ENCODE assay signal across 15 cellular contexts in genomic region chr1:235056937-235057336, GRCh38.
DNase-seq lines count a peak whose midpoint lies in the region; ATAC-seq and TF ChIP-seq lines count a peak whose summit lies in the region.
"Had no signal": no experiment of that assay in that cellular context is flagged by ENCODE, and none has a peak within 500 bp of the region (broad histone marks: within the 10 kb centered on the region; RNA-seq: fewer than 3 reads in every experiment).

No MANE protein-coding gene starts in this region.

- TF ChIP-seq CTCF in PC-3 (conservative IDR thresholded peaks at IDR 0.05; ENCODE audit: low read depth, low read length) (0 out of 2 replicates have a peak, but pooled peaks have one; percentile 31), suprapubic skin (IDR thresholded peaks at IDR 0.05) (peak; percentile 37 to 39)

- peaks cover 3% of the 10 kb centered on the region for H3F3A ChIP-seq in PC-3 (ENCODE audit: low read length, unreplicated experiment)

- no peak overlapping the region for H2AFZ ChIP-seq in PC-3 (ENCODE audit: low read length)

- ATAC-seq in PC-3: no peak
- ATAC-seq in T-helper 17 cell: no peak
- no peak for ATAC-seq in GM18498 (IDR thresholded peaks at IDR 0.05; ENCODE audit: unreplicated experiment)

- no peaks in the 10 kb centered on the region for H3K36me3 Mint-ChIP-seq in T-helper 17 cell (ENCODE audit: low read depth)

- H3K4me1 Mint-ChIP-seq in T-helper 17 cell: peaks cover 4% of the 10 kb centered on the region

- no peaks in the 10 kb centered on the region for H3K9me2 ChIP-seq in PC-3 (replicated peaks; ENCODE audit: low read length)

- H3K4me3 ChIP-seq in PC-3 (ENCODE audit: low read length) (no peak overlapping the region), suprapubic skin (no peak overlapping the region)
- H3K4me3 ChIP-seq: coronary artery, heart right ventricle had no signal

- H4K20me1 ChIP-seq in PC-3 (ENCODE audit: low read length): no peaks in the 10 kb centered on the region

- H3K4me2 ChIP-seq in PC-3 (ENCODE audit: low read length): no peak overlapping the region

- peaks cover 18% of the 10 kb centered on the region for H3K4me1 ChIP-seq in PC-3 (ENCODE audit: insufficient read depth, low read length)
- peaks cover 31% of the 10 kb centered on the region for H3K4me1 ChIP-seq in suprapubic skin

- H3K27ac Mint-ChIP-seq in T-helper 17 cell: no peak overlapping the region
- H3K27ac Mint-ChIP-seq: activated T-cell treated with anti-CD3 and anti-CD28 coated beads, Interleukin-2, amount 50 U/mL, for 72 hours had no signal

- H3K9ac ChIP-seq in PC-3 (ENCODE audit: low read length): no peak overlapping the region

- WGBS in suprapubic skin: 80% methylated on average over 7 of the region's 7 CpGs

- H3K79me2 ChIP-seq in PC-3 (ENCODE audit: low read length): no peaks in the 10 kb centered on the region

- no peak for TF ChIP-seq POLR2A in suprapubic skin (IDR thresholded peaks at IDR 0.05)

- TF ChIP-seq EP300 in suprapubic skin (IDR thresholded peaks at IDR 0.05): no peak

- no peaks in the 10 kb centered on the region for H3K27me3 Mint-ChIP-seq in T-helper 17 cell

- no peaks in the 10 kb centered on the region for H3K36me3 ChIP-seq in PC-3 (ENCODE audit: low read depth, low read length)
- no peaks in the 10 kb centered on the region for H3K36me3 ChIP-seq in suprapubic skin
- H3K36me3 ChIP-seq: heart right ventricle had no signal

- H3K27me3 ChIP-seq in PC-3 (ENCODE audit: low read length) (no peaks in the 10 kb centered on the region), suprapubic skin (no peaks in the 10 kb centered on the region)
- H3K27me3 ChIP-seq: heart right ventricle had no signal

- H3K4me3 Mint-ChIP-seq in T-helper 17 cell: no peak overlapping the region
- H3K4me3 Mint-ChIP-seq: activated T-cell treated with anti-CD3 and anti-CD28 coated beads, Interleukin-2, amount 50 U/mL, for 72 hours had no signal

- peak; percentile 29 for DNase-seq in stimulated activated CD4-positive, alpha-beta T cell treated with anti-CD3 and anti-CD28 coated beads, Interleukin-1b, Interleukin-23, amount 100 ng/mL, for 48 hours
- DNase-seq in stimulated activated CD4-positive, alpha-beta T cell treated with anti-CD3 and anti-CD28 coated beads, Interleukin-15, amount 100 ng/mL, for 24 hours: no peak
- DNase-seq in PC-3 (peak; percentile 17), islet precursor cell (peak; percentile 47), suprapubic skin (ENCODE audit: low spot score in 2 of 2) (no peak), T-helper 17 cell (no peak), medulla oblongata (ENCODE audit: extremely low spot score) (no peak)
- DNase-seq: COR-L47; heart right ventricle; NCI-H1092; NK-92 treated with Interleukin-12 subunit alpha and Interleukin-12 subunit beta, amount 100 ng/mL, for 24 hours; SIG-M5 had no signal

- no TSS peak for BruUV-seq in PC-3 (replicated peaks; lab: Mats Ljungman, UMichigan)

- H3K9me3 ChIP-seq in PC-3 (ENCODE audit: low read length) (no peaks in the 10 kb centered on the region), suprapubic skin (no peaks in the 10 kb centered on the region), T-helper 17 cell (ENCODE audit: control insufficient read depth, low read length, poor library complexity, severe bottlenecking) (no peaks in the 10 kb centered on the region)
- H3K9me3 ChIP-seq: heart right ventricle had no signal

- intact Hi-C loops in PC-3 (cut with micrococcal nuclease): no loop called here

- no peak overlapping the region for H3K27ac ChIP-seq in PC-3 (ENCODE audit: low read length)
- peak overlapping the region; percentile 35 for H3K27ac ChIP-seq in suprapubic skin
- H3K27ac ChIP-seq: coronary artery, heart right ventricle had no signal

- POLR2A ChIA-PET in PC-3 (lab: Charles Lee; ENCODE audit: unreplicated experiment): no interaction called here

- CTCF ChIA-PET in PC-3 (lab: Charles Lee): interaction anchor here (0.5 kb wide), 1 partner anchor 48 kb away, joined by 5 read pairs; no protein-coding TSS in a partner anchor

Comparison
In these comparisons a context has a peak if more than half of its experiments do, and no peak if none do; other contexts are left out.
1. DNase-seq: peak in stimulated activated CD4-positive, alpha-beta T cell treated with anti-CD3 and anti-CD28 coated beads, Interleukin-1b, Interleukin-23, amount 100 ng/mL, for 48 hours (single experiment), PC-3 (single experiment) and islet precursor cell (single experiment); none in stimulated activated CD4-positive, alpha-beta T cell treated with anti-CD3 and anti-CD28 coated beads, Interleukin-15, amount 100 ng/mL, for 24 hours (single experiment), suprapubic skin (0 of 2), T-helper 17 cell (0 of 3) and medulla oblongata (single experiment).